18 cellular contexts compared by ENCODE assay signal in the genomic region with DNA sequence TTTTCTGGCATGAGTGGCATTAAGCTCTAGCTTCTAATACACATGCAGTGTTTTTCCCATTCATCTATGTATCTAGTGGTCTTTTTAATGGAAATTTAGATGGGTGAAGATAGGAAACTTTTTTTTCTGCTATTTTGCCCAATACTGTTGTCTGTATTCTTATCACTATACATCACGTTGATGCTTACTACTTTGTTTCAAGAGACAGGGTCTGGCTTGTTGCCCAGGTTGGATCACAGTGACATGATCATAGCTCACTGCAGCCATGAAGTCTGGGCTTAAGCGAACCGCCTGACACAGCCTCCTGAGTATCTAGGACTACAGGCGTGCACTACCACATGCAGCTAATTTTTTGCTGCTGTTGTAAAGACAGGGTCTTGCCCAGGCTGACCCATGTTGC.
DNase-seq lines count a peak whose midpoint lies in the region; ATAC-seq, FAIRE-seq and TF ChIP-seq lines count a peak whose summit lies in the region.
"Had no signal": no experiment of that assay in that cellular context is flagged by ENCODE, and none has a peak within 500 bp of the region (broad histone marks: within the 10 kb centered on the region; RNA-seq: fewer than 3 reads in every experiment).

No MANE protein-coding gene starts in this region.

- H3K4me1 ChIP-seq in endothelial cell of umbilical vein (ENCODE audit: control insufficient read depth, extremely low read depth, insufficient read depth, low read length) (no peaks in the 10 kb centered on the region), ovary (ENCODE audit: insufficient read depth) (peaks cover 1% of the 10 kb centered on the region), mucosa of descending colon (ENCODE audit: low read depth) (no peaks in the 10 kb centered on the region)
- H3K4me1 ChIP-seq: breast epithelium had no signal

- intact Hi-C loops in endothelial cell of umbilical vein (cut with micrococcal nuclease) (no loop called here), ovary (cut with DNase I) (no loop called here), mucosa of descending colon (cut with DNase I, micrococcal nuclease) (no loop called here)

- TF ChIP-seq CTCF in endothelial cell of umbilical vein (IDR thresholded peaks at IDR 0.05; ENCODE audit: extremely low read depth in 1 of 2, insufficient read depth in 1 of 2, low read depth in 1 of 2, low read length in 2 of 2) (no peak), ovary (IDR thresholded peaks at IDR 0.05) (no peak), mucosa of descending colon (IDR thresholded peaks at IDR 0.05) (no peak)

- peaks cover 33% of the 10 kb centered on the region for H3K79me2 ChIP-seq in endothelial cell of umbilical vein (ENCODE audit: control insufficient read depth, insufficient read depth, low read length)

- no peaks in the 10 kb centered on the region for H3K27me3 ChIP-seq in endothelial cell of umbilical vein (ENCODE audit: control insufficient read depth in 2 of 2, insufficient read depth in 2 of 2, low read length in 2 of 2)
- H3K27me3 ChIP-seq in ovary = no peaks in the 10 kb centered on the region
- H3K27me3 ChIP-seq: breast epithelium had no signal

- no peaks in the 10 kb centered on the region for H3K9me3 ChIP-seq in endothelial cell of umbilical vein (replicated peaks; ENCODE audit: control insufficient read depth, insufficient read depth, low read length)
- no peaks in the 10 kb centered on the region for H3K9me3 ChIP-seq in ovary
- H3K9me3 ChIP-seq in mucosa of descending colon = no peaks in the 10 kb centered on the region
- H3K9me3 ChIP-seq: breast epithelium had no signal

- no peak overlapping the region for H3K4me3 ChIP-seq in endothelial cell of umbilical vein (replicated peaks in 1 of 3; ENCODE audit: insufficient read depth in 1 of 3, low read depth in 1 of 3, low read length in 3 of 3)
- H3K4me3 ChIP-seq in ovary = no peak overlapping the region
- no peak overlapping the region for H3K4me3 ChIP-seq in mucosa of descending colon
- H3K4me3 ChIP-seq: breast epithelium, smooth muscle cell had no signal

- no peak overlapping the region for H3K4me2 ChIP-seq in endothelial cell of umbilical vein (ENCODE audit: insufficient read depth, low read length)
- H3K4me2 ChIP-seq: smooth muscle cell had no signal

- no peak for TF ChIP-seq EP300 in ovary (IDR thresholded peaks at IDR 0.05)

- dilution Hi-C loops in endothelial cell of umbilical vein (cut with MboI; ENCODE audit: extremely low pct_ligation_motif_present, low sequenced_read_pairs) = no loop called here

- BruUV-seq in endothelial cell of umbilical vein (replicated peaks; lab: Mats Ljungman, UMichigan) = no TSS peak

- no peak overlapping the region for H2AFZ ChIP-seq in endothelial cell of umbilical vein (ENCODE audit: low read depth, low read length)

- no peaks in the 10 kb centered on the region for H3K9me1 ChIP-seq in endothelial cell of umbilical vein (replicated peaks; ENCODE audit: control insufficient read depth, extremely low read depth, insufficient read depth, low read length)

- POLR2A ChIA-PET in endothelial cell of umbilical vein (lab: Charles Lee) = no interaction called here

- DNase-seq in EH (ENCODE audit: low read depth) (peak; percentile 39), OCI-M1 (lab: John Stamatoyannopoulos, UW) (peak; percentile 51), endothelial cell of umbilical vein (ENCODE audit: low read depth, low spot score) (peak; percentile 31), lung microvascular endothelial cell (ENCODE audit: low read depth in 2 of 2) (peak; percentile 57 to 85), NCI-H1417 treated with DMSO at 0.1 percent for 48 hours (lab: John Stamatoyannopoulos, UW) (no peak), ovary (no peak), mucosa of descending colon (no peak)
- DNase-seq: activated CD4-positive, alpha-beta T cell treated with anti-CD3 and anti-CD28 coated beads, Interleukin-2, amount 10 ng/mL, durations not matched to agents 24 days and 14 days; activated naive CD4-positive, alpha-beta T cell treated with anti-CD3 and anti-CD28 coated beads, Interleukin-2, amount 50 U/mL, for 16 hours; effector memory CD4-positive, alpha-beta T cell; immature natural killer cell; SIG-M5; stimulated activated naive CD8-positive, alpha-beta T cell treated with anti-CD3 and anti-CD28 coated beads, Interleukin-15, Interleukin-2, amounts not matched to agents 100 U/mL and 50 U/mL, for 24 hours had no signal

- no peak for FAIRE-seq in endothelial cell of umbilical vein (lab: Jason Lieb, UNC)
- FAIRE-seq: GM12891, H54 had no signal

- no peak overlapping the region for H3K27ac ChIP-seq in endothelial cell of umbilical vein (ENCODE audit: insufficient read depth, low read depth, low read length)
- H3K27ac ChIP-seq in ovary = no peak overlapping the region
- H3K27ac ChIP-seq: breast epithelium had no signal

- peaks cover 9% of the 10 kb centered on the region for H4K20me1 ChIP-seq in endothelial cell of umbilical vein (replicated peaks; ENCODE audit: control insufficient read depth, extremely low read depth, insufficient read depth, low read length)

- H3K36me3 ChIP-seq in endothelial cell of umbilical vein (ENCODE audit: control insufficient read depth in 2 of 2, extremely low read depth in 1 of 2, insufficient read depth in 2 of 2, low read length in 2 of 2) = no peaks in the 10 kb centered on the region
- H3K36me3 ChIP-seq in ovary = no peaks in the 10 kb centered on the region
- H3K36me3 ChIP-seq in mucosa of descending colon (ENCODE audit: low read depth) = no peaks in the 10 kb centered on the region
- H3K36me3 ChIP-seq: breast epithelium had no signal

- no peak overlapping the region for H3K9ac ChIP-seq in endothelial cell of umbilical vein (replicated peaks; ENCODE audit: extremely low read depth, insufficient read depth, low read length)

- TF ChIP-seq POLR2A in endothelial cell of umbilical vein (IDR thresholded peaks at IDR 0.05; ENCODE audit: low read depth, low read length) (no peak), ovary (IDR thresholded peaks at IDR 0.05) (no peak)

- CTCF ChIA-PET in endothelial cell of umbilical vein (lab: Charles Lee) = interaction anchor here (0.7 to 2.1 kb wide), 3 partner anchors 9 to 162 kb away, joined by 4 to 6 read pairs (median 4); no protein-coding TSS in a partner anchor

- ATAC-seq in mucosa of descending colon = no peak
- no peak for ATAC-seq in GM21515 (IDR thresholded peaks at IDR 0.05; ENCODE audit: unreplicated experiment)
- ATAC-seq: stimulated activated naive CD8-positive, alpha-beta T cell treated with anti-CD3 and anti-CD28 coated beads, Interleukin-15, Interleukin-2, amounts not matched to agents 100 U/mL and 50 U/mL, for 24 hours had no signal

- WGBS in ovary, 3 donors = 75 to 80% (median 77%) methylated on average over 4 of the region's 4 CpGs

TF ChIP-seq in endothelial cell of umbilical vein, 7 proteins besides CTCF, POLR2A, EP300 and RAD21:
- TF ChIP-seq FOS (IDR thresholded peaks at IDR 0.05; ENCODE audit: borderline replicate concordance, insufficient read depth, low read length) (no peak), MYC (IDR thresholded peaks at IDR 0.05; ENCODE audit: low read depth, low read length) (no peak), JUN (IDR thresholded peaks at IDR 0.05; ENCODE audit: borderline replicate concordance, insufficient read depth, insufficient read length, low read depth) (no peak), EZH2 (IDR thresholded peaks at IDR 0.05; ENCODE audit: borderline replicate concordance, low read depth, low read length, severe bottlenecking) (no peak), GATA2 (IDR thresholded peaks at IDR 0.05; ENCODE audit: insufficient read depth, insufficient read length, low read depth, low read length) (no peak), POLR2AphosphoS5 (IDR thresholded peaks at IDR 0.05; ENCODE audit: insufficient read depth, low read depth, low read length) (no peak)
- TF ChIP-seq, protein P1, sequence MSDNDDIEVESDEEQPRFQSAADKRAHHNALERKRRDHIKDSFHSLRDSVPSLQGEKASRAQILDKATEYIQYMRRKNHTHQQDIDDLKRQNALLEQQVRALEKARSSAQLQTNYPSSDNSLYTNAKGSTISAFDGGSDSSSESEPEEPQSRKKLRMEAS (IDR thresholded peaks at IDR 0.05; ENCODE audit: insufficient read depth, insufficient read length) = no peak

Comparison
In these comparisons a context has a peak if more than half of its experiments do, and no peak if none do; other contexts are left out.
1. DNase-seq: peak in EH (single experiment), OCI-M1 (single experiment), endothelial cell of umbilical vein (single experiment) and lung microvascular endothelial cell (2 of 2); none in NCI-H1417 treated with DMSO at 0.1 percent for 48 hours (single experiment), ovary (0 of 5) and mucosa of descending colon (0 of 3).